12 cellular contexts compared by ENCODE assay signal in the genomic region with DNA sequence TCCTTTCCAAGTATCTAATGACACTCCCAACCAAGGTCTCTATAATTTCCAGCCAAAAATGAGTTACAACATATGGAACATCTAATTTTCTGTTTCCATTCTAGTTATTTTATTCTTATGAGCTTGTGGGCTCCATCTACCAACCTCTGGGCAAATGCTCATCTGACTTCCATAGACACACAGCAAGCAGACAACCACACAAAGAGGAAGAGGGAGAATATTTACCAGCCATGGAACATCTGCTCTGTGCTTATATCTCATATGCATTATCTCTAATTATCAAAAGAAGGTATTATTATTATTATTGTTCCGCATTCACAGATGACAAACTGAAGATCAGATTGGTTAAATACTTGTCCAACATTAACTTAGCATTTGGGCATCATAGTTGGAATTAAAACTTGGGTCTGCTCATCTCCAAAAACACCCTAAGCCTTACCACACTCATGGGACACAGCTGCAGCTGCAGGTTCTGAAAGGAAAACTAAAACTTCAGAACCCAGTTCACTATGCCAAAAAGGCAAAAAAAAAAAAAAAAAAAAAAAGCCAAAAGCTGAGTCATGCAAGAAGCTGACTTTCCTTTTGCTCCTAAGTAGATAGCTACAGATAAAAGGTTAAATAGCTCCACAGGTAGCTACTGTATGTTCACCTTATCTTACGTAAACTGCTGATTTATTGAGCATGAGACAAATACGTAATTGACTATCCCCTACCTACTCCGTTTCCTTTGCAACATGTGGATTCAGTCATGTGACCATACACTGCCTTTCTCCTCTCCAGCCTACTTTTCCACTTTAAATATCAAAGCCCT. TPM values are rescaled to one million over a fixed set of nuclear protein-coding genes. Genes with fewer than 3 reads are reported as not detected.
DNase-seq lines count a peak whose midpoint lies in the region; ATAC-seq, FAIRE-seq and TF ChIP-seq lines count a peak whose summit lies in the region.
"Had no signal": no experiment of that assay in that cellular context is flagged by ENCODE, and none has a peak within 500 bp of the region (broad histone marks: within the 10 kb centered on the region; RNA-seq: fewer than 3 reads in every experiment).

No MANE protein-coding gene starts in this region.

- no peaks in the 10 kb centered on the region for H3F3A ChIP-seq in PC-9 (ENCODE audit: insufficient read depth, low read depth)

- H3K27me3 ChIP-seq in PC-9 (ENCODE audit: insufficient read depth, low read depth): peaks cover 12% of the 10 kb centered on the region; the same call in 1 of the 2 replicates

- H3K36me3 ChIP-seq in PC-9 (ENCODE audit: low read depth): no peaks in the 10 kb centered on the region

- no peak for TF ChIP-seq CTCF in PC-9 (conservative IDR thresholded peaks at IDR 0.05)

- FAIRE-seq in HTR-8/SVneo (lab: Jason Lieb, UNC): no peak
- FAIRE-seq in urothelium cell line (lab: Jason Lieb, UNC): no peak
- FAIRE-seq: H54 had no signal

- intact Hi-C loops in PC-9 (cut with micrococcal nuclease; ENCODE audit: unreplicated experiment): no loop called here

- no peak overlapping the region for H2AFZ ChIP-seq in PC-9

- no peak overlapping the region for H3K4me2 ChIP-seq in PC-9

- no peak overlapping the region for H3K27ac ChIP-seq in PC-9

- H4K20me1 ChIP-seq in PC-9 (ENCODE audit: insufficient read depth): no peaks in the 10 kb centered on the region

- BruUV-seq in PC-9 (replicated peaks; lab: Mats Ljungman, UMichigan): no TSS peak

- no peak overlapping the region for H3K4me3 ChIP-seq in PC-9

- CTCF ChIA-PET in PC-9 (lab: Charles Lee): no interaction called here

- ATAC-seq in GM19372 (IDR thresholded peaks at IDR 0.05; ENCODE audit: low read depth, unreplicated experiment) (peak; percentile 26), HG03025 (IDR thresholded peaks at IDR 0.05; ENCODE audit: low FRiP score, unreplicated experiment) (peak; percentile 36)

- POLR2A ChIA-PET in PC-9 (lab: Charles Lee; ENCODE audit: unreplicated experiment): interaction anchor here (0.6 kb wide), 2 partner anchors 115 to 361 kb away, joined by 3 to 8 read pairs; no protein-coding TSS in a partner anchor

- no peaks in the 10 kb centered on the region for H3K9me3 ChIP-seq in PC-9 (ENCODE audit: insufficient read depth, low read depth)

- H3K9me2 ChIP-seq in PC-9 (ENCODE audit: insufficient read depth): no peaks in the 10 kb centered on the region

- DNase-seq in A172 (ENCODE audit: low spot score) (peak; percentile 1), RPMI8226 (peak; percentile 54), HTR-8/SVneo (ENCODE audit: insufficient read length, low spot score) (no peak), PC-9 (no peak), urothelium cell line (ENCODE audit: low spot score) (no peak)
- DNase-seq in stimulated activated CD4-positive, alpha-beta T cell treated with anti-CD3 and anti-CD28 coated beads, Interleukin-2, amount 100 ng/mL, for 24 hours: no peak
- DNase-seq: NCI-H524 treated with DMSO at 0.1 percent for 48 hours had no signal

- no peaks in the 10 kb centered on the region for H3K4me1 ChIP-seq in PC-9 (replicated peaks; ENCODE audit: insufficient read depth)

- H3K79me2 ChIP-seq in PC-9 (ENCODE audit: low read depth): no peaks in the 10 kb centered on the region

RNA-seq across cellular contexts. Expression of gene TCL1B, which starts 23.6 kb away (rescaled TPM):
- not detected in 2 replicates for total RNA-seq in A172 (2014; rRNA removed; shearing (Covaris generic))
- total RNA-seq in PC-9 (2021): not detected in 2 replicates
- total RNA-seq: activated CD8-positive, alpha-beta memory T cell treated with anti-CD3 and anti-CD28 coated beads for 36 hours; lung microvascular endothelial cell had no signal

RNA-seq across cellular contexts. Expression of gene TCL1A, which starts 51.3 kb away (rescaled TPM):
- total RNA-seq in A172 (2014; rRNA removed; shearing (Covaris generic)): not detected in 2 replicates
- not detected in 2 replicates for total RNA-seq in PC-9 (2021)
- total RNA-seq: activated CD8-positive, alpha-beta memory T cell treated with anti-CD3 and anti-CD28 coated beads for 36 hours; lung microvascular endothelial cell had no signal

Comparison
In these comparisons a context has a peak if more than half of its experiments do, and no peak if none do; other contexts are left out.
1. DNase-seq: peak in A172 (single experiment) and RPMI8226 (single experiment); none in stimulated activated CD4-positive, alpha-beta T cell treated with anti-CD3 and anti-CD28 coated beads, Interleukin-2, amount 100 ng/mL, for 24 hours (0 of 2), HTR-8/SVneo (single experiment), PC-9 (0 of 2) and urothelium cell line (single experiment).